8 cellular contexts compared by ENCODE assay signal in genomic region chr11:86068951-86069407, GRCh38.
DNase-seq lines count a peak whose midpoint lies in the region; ATAC-seq lines count a peak whose summit lies in the region.

Gene PICALM (minus strand): TSS chr11:86069084. CDS start chr11:86068780, 304 bp downstream.

- DNase-seq in AG08396 (ENCODE audit: low spot score) (peak; percentile 96), NCI-H345 treated with DMSO at 0.1 percent for 48 hours (lab: John Stamatoyannopoulos, UW; ENCODE audit: unreplicated experiment) (peak; percentile 95), inferior parietal cortex (ENCODE audit: extremely low spot score) (peak; percentile 98)
- peak; percentile 90 to 93 (median 92) for DNase-seq in activated CD4-positive, CD25-positive, alpha-beta regulatory T cell (lab: John Stamatoyannopoulos, UW)
- peak; percentile 97 for DNase-seq in central memory CD4-positive, alpha-beta T cell
- DNase-seq in stimulated activated CD4-positive, alpha-beta T cell treated with anti-CD3 and anti-CD28 coated beads, Interleukin-12 subunit alpha, Interleukin-12 subunit beta, amount 100 ng/mL, for 24 hours (ENCODE audit: low read depth in 2 of 2): peak; percentile 92 to 97

- ATAC-seq in GM19023 (IDR thresholded peaks at IDR 0.05; ENCODE audit: unreplicated experiment) (peak; percentile 86), HG03280 (IDR thresholded peaks at IDR 0.05; ENCODE audit: unreplicated experiment) (peak; percentile 86)

Comparison
In these comparisons a context has a peak if more than half of its experiments do, and no peak if none do; other contexts are left out.
1. Peak in every context shown above with its lines: DNase-seq and ATAC-seq.